ENCODE assay signal across 12 cellular contexts in the genomic region with DNA sequence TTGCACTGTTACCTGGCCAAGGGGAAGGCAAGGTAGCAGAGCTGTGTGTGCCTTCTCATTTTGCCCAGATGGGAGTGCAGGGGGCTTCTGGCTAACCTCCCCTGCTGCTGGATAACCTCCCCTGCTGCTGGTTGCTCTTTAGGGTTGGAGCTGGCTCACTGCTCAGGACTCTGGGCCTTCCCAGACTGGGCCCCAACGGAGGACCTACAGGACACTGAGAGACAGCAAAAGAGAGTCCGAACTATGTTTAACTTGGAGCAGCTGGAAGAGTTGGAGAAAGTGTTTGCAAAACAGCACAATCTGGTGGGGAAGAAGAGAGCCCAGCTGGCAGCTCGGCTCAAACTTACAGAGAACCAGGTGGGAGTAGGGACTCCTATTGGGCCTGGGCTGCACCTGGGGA. TPM values are rescaled to one million over a fixed set of nuclear protein-coding genes. Genes with fewer than 3 reads are reported as not detected.
"Had no signal": no experiment of that assay in that cellular context is flagged by ENCODE, and none has a peak within 500 bp of the region (broad histone marks: within the 10 kb centered on the region; RNA-seq: fewer than 3 reads in every experiment).

No MANE protein-coding gene starts in this region.

- FAIRE-seq: H1, H54 had no signal

- H3K9me3 ChIP-seq: HAP-1 had no signal

- H3K27ac Mint-ChIP-seq: GM23338, H9, HFFc6 had no signal

- H3K4me3 ChIP-seq: GM23248, GM23338, HAP-1 had no signal

- H3K9ac ChIP-seq: GM23248 had no signal

- ATAC-seq: GM23338, HCT116 had no signal

- H2AFZ ChIP-seq: GM23248, GM23338 had no signal

- DNase-seq: GM23248, GOT3, H7, H9, HCEC 1CT, HFFc6 had no signal

- H3K36me3 ChIP-seq: HAP-1 had no signal

- H3K4me2 ChIP-seq: GM23338 had no signal

- H3K4me3 Mint-ChIP-seq: GM23338, H9, HFFc6 had no signal

- H3K27ac ChIP-seq: GM23248 had no signal

- H3K9me3 Mint-ChIP-seq: GM23338, HFFc6 had no signal

RNA-seq across cellular contexts. Expression of a gene that starts 5.9 kb away (rescaled TPM):
- total RNA-seq: GM23248, H4, H7, HFFc6 had no signal
- polyA plus RNA-seq: GM23248 had no signal
